In genomic region chr3:129952956-129953355, GRCh38 we compare ENCODE assay signal across 17 cellular contexts. TPM values are rescaled to one million over a fixed set of nuclear protein-coding genes. Genes with fewer than 3 reads are reported as not detected.
DNase-seq lines count a peak whose midpoint lies in the region; ATAC-seq and TF ChIP-seq lines count a peak whose summit lies in the region.
"Had no signal": no experiment of that assay in that cellular context is flagged by ENCODE, and none has a peak within 500 bp of the region (broad histone marks: within the 10 kb centered on the region; RNA-seq: fewer than 3 reads in every experiment).

No MANE protein-coding gene starts in this region.

- H3K9me3 ChIP-seq in SK-N-SH (no peaks in the 10 kb centered on the region), NT2/D1 (ENCODE audit: insufficient read depth, low read length) (no peaks in the 10 kb centered on the region)
- H3K9me3 ChIP-seq: A549, Caco-2, HAP-1 had no signal

- peaks cover 2% of the 10 kb centered on the region for H3K27me3 Mint-ChIP-seq in neural crest cell (ENCODE audit: low read depth)

- no peaks in the 10 kb centered on the region for H3K79me2 ChIP-seq in SK-N-SH (ENCODE audit: insufficient read depth)

- H3K4me1 Mint-ChIP-seq in neural crest cell, result peaks cover 14% of the 10 kb centered on the region

- H3K27me3 ChIP-seq in SK-N-SH (ENCODE audit: insufficient read depth), result peaks cover 22% of the 10 kb centered on the region; the same call in 1 of the 2 replicates
- H3K27me3 ChIP-seq in NT2/D1 (ENCODE audit: insufficient read depth, insufficient read length), result peaks cover 10% of the 10 kb centered on the region

- peak overlapping the region; percentile 81 for H3K27ac Mint-ChIP-seq in neural crest cell (ENCODE audit: unreplicated experiment)
- H3K27ac Mint-ChIP-seq: CD4-positive, alpha-beta T cell had no signal

- H3K36me3 ChIP-seq in SK-N-SH (replicated peaks in 1 of 2; ENCODE audit: control insufficient read depth in 1 of 2, insufficient read depth in 2 of 2, low read length in 1 of 2), result no peaks in the 10 kb centered on the region
- H3K36me3 ChIP-seq in NT2/D1 (ENCODE audit: insufficient read depth, insufficient read length, low read length), result no peaks in the 10 kb centered on the region
- H3K36me3 ChIP-seq: HAP-1 had no signal

- no peaks in the 10 kb centered on the region for H3K9me3 Mint-ChIP-seq in neural crest cell
- H3K9me3 Mint-ChIP-seq: CD4-positive, alpha-beta T cell had no signal

- no peak overlapping the region for H3K4me2 ChIP-seq in SK-N-SH
- H3K4me2 ChIP-seq: A549 had no signal

- TF ChIP-seq CTCF in SK-N-SH (IDR thresholded peaks at IDR 0.05) (no peak), neural crest cell (conservative IDR thresholded peaks at IDR 0.05) (no peak)

- H3K9ac ChIP-seq in SK-N-SH, result no peak overlapping the region
- H3K9ac ChIP-seq in NT2/D1 (ENCODE audit: insufficient read length, low read depth), result peak overlapping the region; percentile 25
- H3K9ac ChIP-seq: GM23248 had no signal

- no peak for ATAC-seq in SK-N-SH treated with all-trans-retinoic acid at 6 μM for 48 hours
- ATAC-seq: A549 had no signal

- no peak overlapping the region for H3K27ac ChIP-seq in SK-N-SH (ENCODE audit: low read depth in 2 of 2, low read length in 1 of 2)
- H3K27ac ChIP-seq: 22Rv1, A549, GM23248 had no signal

- 62% methylated on average over 3 of the region's 3 CpGs for WGBS in SK-N-SH (ENCODE audit: low lambda C conversion rate)

- H3K4me1 ChIP-seq in SK-N-SH (ENCODE audit: control insufficient read depth in 1 of 2, insufficient read depth in 2 of 2, low read depth in 1 of 2, low read length in 1 of 2) (no peaks in the 10 kb centered on the region), NT2/D1 (ENCODE audit: insufficient read depth, insufficient read length) (no peaks in the 10 kb centered on the region)
- H3K4me1 ChIP-seq: A549, Caco-2 had no signal

- no peaks in the 10 kb centered on the region for H3K9me2 ChIP-seq in SK-N-SH

- POLR2A ChIA-PET in SK-N-SH (lab: Yijun Ruan, JAX), result no interaction called here

- H3K4me3 Mint-ChIP-seq in neural crest cell, result no peak overlapping the region
- H3K4me3 Mint-ChIP-seq: CD4-positive, alpha-beta T cell had no signal

- no peaks in the 10 kb centered on the region for H3F3A ChIP-seq in SK-N-SH (replicated peaks; ENCODE audit: insufficient read depth)

- no peak for TF ChIP-seq EP300 in SK-N-SH (IDR thresholded peaks at IDR 0.05; ENCODE audit: borderline replicate concordance in 1 of 2, low read depth in 1 of 2, low read length in 1 of 2)

- H3K36me3 Mint-ChIP-seq in neural crest cell (ENCODE audit: low read depth), result no peaks in the 10 kb centered on the region

- CTCF ChIA-PET in SK-N-SH (lab: Yijun Ruan, JAX), result interaction anchor here (4.8 kb wide), 1 partner anchor 11 kb away, joined by 39 read pairs; no protein-coding TSS in a partner anchor

- no peaks in the 10 kb centered on the region for H4K20me1 ChIP-seq in SK-N-SH (ENCODE audit: insufficient read depth)

- H3K4me3 ChIP-seq in SK-N-SH (ENCODE audit: low read depth in 2 of 2, low read length in 1 of 2) (no peak overlapping the region), NT2/D1 (ENCODE audit: insufficient read length, low read depth) (no peak overlapping the region)
- H3K4me3 ChIP-seq: A549, GM23248, HAP-1 had no signal

- H2AFZ ChIP-seq in SK-N-SH (ENCODE audit: low read depth), result no peak overlapping the region
- H2AFZ ChIP-seq: GM23248 had no signal

- no peak for DNase-seq in SK-N-SH
- no peak for DNase-seq in NT2/D1 (ENCODE audit: low read depth, low spot score)
- DNase-seq in neural crest cell (ENCODE audit: low read depth, low spot score), result no peak
- DNase-seq in NCI-H2029 treated with DMSO at 0.1 percent for 48 hours (lab: John Stamatoyannopoulos, UW), result no peak
- no peak for DNase-seq in NCI-H1436 treated with DMSO at 0.1 percent for 48 hours (lab: John Stamatoyannopoulos, UW)
- no peak for DNase-seq in SW480 (ENCODE audit: low spot score)
- no peak for DNase-seq in NCI-H526 (lab: John Stamatoyannopoulos, UW)
- DNase-seq: C1 segment of cervical spinal cord; Caco-2; CD4-positive, alpha-beta T cell; GM23248; IMR-90 had no signal

- no peak for TF ChIP-seq RAD21 in SK-N-SH (IDR thresholded peaks at IDR 0.05; ENCODE audit: low read length)

TF ChIP-seq in SK-N-SH treated with all-trans-retinoic acid at 6 μM for 48 hours, 23 proteins besides CTCF, POLR2A, EP300 and RAD21:
- TF ChIP-seq PATZ1 (CRISPR knock-in tag; IDR thresholded peaks at IDR 0.05; ENCODE audit: borderline replicate concordance) (no peak), ZFP3 (CRISPR knock-in tag; IDR thresholded peaks at IDR 0.05) (peak; percentile 90)

TF ChIP-seq in SK-N-SH, 30 proteins besides CTCF, POLR2A, EP300 and RAD21 (continues in another document):
- TF ChIP-seq MEF2A (IDR thresholded peaks at IDR 0.05; ENCODE audit: borderline replicate concordance, low read depth) (no peak), FOXM1 (IDR thresholded peaks at IDR 0.05; ENCODE audit: low read depth) (no peak), RFX5 (IDR thresholded peaks at IDR 0.05; ENCODE audit: low read length) (no peak), FOXJ3 (CRISPR knock-in tag; IDR thresholded peaks at IDR 0.05) (no peak), FOSL2 (IDR thresholded peaks at IDR 0.05; ENCODE audit: borderline replicate concordance, low read depth) (no peak), POLR2AphosphoS5 (IDR thresholded peaks at IDR 0.05; ENCODE audit: low read depth, low read length) (no peak), REST (IDR thresholded peaks at IDR 0.05; ENCODE audit: low read depth, low read length) (no peak), TEAD4 (IDR thresholded peaks at IDR 0.05; ENCODE audit: borderline replicate concordance, insufficient read depth) (no peak), MAX (IDR thresholded peaks at IDR 0.05; ENCODE audit: low read depth) (no peak), ZBTB33 (IDR thresholded peaks at IDR 0.05; ENCODE audit: borderline replicate concordance, low read depth) (no peak), PBX3 (IDR thresholded peaks at IDR 0.05) (no peak), GATA2 (CRISPR knock-in tag; IDR thresholded peaks at IDR 0.05) (no peak)

RNA-seq across cellular contexts. Expression of gene TRH, which starts 21.6 kb away (rescaled TPM):
- polyA plus RNA-seq in SK-N-SH (2012; rRNA removed), result not detected in 2 replicates
- polyA plus RNA-seq in SK-N-SH (2012; cell fraction: cytosol; rRNA removed), result not detected in 2 replicates
- polyA plus RNA-seq in SK-N-SH (2012; cell fraction: nucleus; rRNA removed), result not detected in 2 replicates
- total RNA-seq in neural crest cell, result 0.36 and 0.61 TPM in 2 replicates
- total RNA-seq: Caco-2; CD4-positive, alpha-beta T cell; GM23248; H4; IMR-90 had no signal
- polyA plus RNA-seq: A549, IMR-90 had no signal

RNA-seq across cellular contexts. Expression of gene TMCC1, which starts 59.4 kb away (rescaled TPM):
- polyA plus RNA-seq in SK-N-SH (2012; rRNA removed), result 7.2 and 9.1 TPM in 2 replicates
- 8.9 and 9.0 TPM in 2 replicates for polyA plus RNA-seq in SK-N-SH (2012; cell fraction: cytosol; rRNA removed)
- polyA plus RNA-seq in SK-N-SH (2012; cell fraction: nucleus; rRNA removed), result 7.0 and 9.8 TPM in 2 replicates
- 35.4 and 36.9 TPM in 2 replicates for total RNA-seq in neural crest cell
